Comparison of ENCODE assay signal across 13 cellular contexts in the genomic region with DNA sequence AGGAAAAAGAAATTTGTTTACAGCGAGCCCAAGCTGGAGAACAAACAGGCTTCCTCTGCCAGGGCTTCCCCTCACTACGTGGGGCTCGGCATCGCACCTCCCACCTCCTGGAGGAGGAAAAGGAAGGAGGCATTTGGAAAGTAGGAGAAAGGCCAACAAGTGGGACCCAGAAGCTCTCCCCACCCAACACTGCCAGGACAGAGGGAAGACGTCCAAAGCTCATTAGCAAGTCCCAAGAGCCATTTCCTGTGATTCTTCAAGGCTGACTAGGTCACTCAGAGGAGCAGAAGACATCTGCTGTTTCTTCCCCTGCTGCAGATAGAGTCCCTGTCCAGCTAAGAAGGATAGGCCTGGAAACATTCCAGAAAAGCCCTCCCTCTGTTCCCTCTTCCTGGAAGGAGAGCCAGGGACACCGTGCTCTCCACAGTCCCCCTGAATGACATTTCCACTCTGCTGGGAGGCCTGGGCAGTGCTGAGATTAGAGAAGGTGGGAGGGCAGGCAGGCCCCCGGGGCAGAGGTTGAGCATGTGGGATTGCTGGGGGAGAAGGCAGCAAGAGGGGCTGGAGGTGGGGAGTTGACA. TPM values are rescaled to one million over a fixed set of nuclear protein-coding genes. Genes with fewer than 3 reads are reported as not detected.
A peak's percentile ranks its signal among the peaks of the same experiment; 100 is the strongest.
DNase-seq lines count a peak whose midpoint lies in the region; ATAC-seq and TF ChIP-seq lines count a peak whose summit lies in the region.
"Had no signal": no experiment of that assay in that cellular context is flagged by ENCODE, and none has a peak within 500 bp of the region (broad histone marks: within the 10 kb centered on the region; RNA-seq: fewer than 3 reads in every experiment).

No MANE protein-coding gene starts in this region.

- TF ChIP-seq EP300 in ovary (IDR thresholded peaks at IDR 0.05), result no peak
- TF ChIP-seq EP300 in tibial nerve (IDR thresholded peaks at IDR 0.05), result peak; percentile 39 to 79

- peak; percentile 67 to 85 (median 84) for DNase-seq in right cardiac atrium
- peak; percentile 64 to 75 (median 65) for DNase-seq in ovary
- DNase-seq in tibial nerve (ENCODE audit: low spot score in 2 of 2), result no peak
- no peak for DNase-seq in iPS-NIHi7 (ENCODE audit: extremely low spot score)
- DNase-seq in midbrain (lab: John Stamatoyannopoulos, UW), result no peak
- DNase-seq: activated CD4-positive, alpha-beta T cell treated with anti-CD3 and anti-CD28 coated beads, Interleukin-2, amount 50 U/mL, for 48 hours; effector memory CD4-positive, alpha-beta T cell; H9; NCI-H2227 treated with DMSO at 0.1 percent for 48 hours had no signal

- TF ChIP-seq CTCF in ovary (IDR thresholded peaks at IDR 0.05) (no peak), tibial nerve (IDR thresholded peaks at IDR 0.05) (no peak)

- H3K9me3 ChIP-seq in right cardiac atrium (ENCODE audit: control insufficient read depth, low read length) (no peaks in the 10 kb centered on the region), ovary (no peaks in the 10 kb centered on the region), tibial nerve (no peaks in the 10 kb centered on the region)

- intact Hi-C loops in right cardiac atrium (cut with DNase I) (no loop called here), ovary (cut with DNase I) (no loop called here)

- H3K27ac ChIP-seq in right cardiac atrium (ENCODE audit: low read length) (peak overlapping the region; percentile 98), ovary (peak overlapping the region in 1 of 2 donors; percentile 65), tibial nerve (peak overlapping the region in 2 of 4 donors; percentile 80 to 82)
- H3K27ac ChIP-seq: cardiac muscle cell had no signal

- no peak overlapping the region for H3K4me3 ChIP-seq in right cardiac atrium (ENCODE audit: low read length)
- no peak overlapping the region for H3K4me3 ChIP-seq in ovary
- H3K4me3 ChIP-seq in tibial nerve, result no peak overlapping the region
- H3K4me3 ChIP-seq: cardiac muscle cell had no signal

- WGBS in right cardiac atrium, result 31% methylated on average over 7 of the region's 7 CpGs
- 5 to 10% (median 9%) methylated on average over 7 of the region's 7 CpGs for WGBS in ovary, 3 donors
- WGBS in tibial nerve, 2 donors, result 46 to 52% methylated on average over 7 of the region's 7 CpGs

- no peak for TF ChIP-seq POLR2A in ovary (IDR thresholded peaks at IDR 0.05)
- no peak for TF ChIP-seq POLR2A in tibial nerve (IDR thresholded peaks at IDR 0.05)

- H3K36me3 ChIP-seq in ovary (no peaks in the 10 kb centered on the region), tibial nerve (no peaks in the 10 kb centered on the region)
- H3K36me3 ChIP-seq: cardiac muscle cell had no signal

- ATAC-seq in esophagus mucosa (peak; percentile 40), right cardiac atrium (peak; percentile 87 to 88), GM21526 (IDR thresholded peaks at IDR 0.05; ENCODE audit: low FRiP score, unreplicated experiment) (no peak), HG03521 (IDR thresholded peaks at IDR 0.05; ENCODE audit: unreplicated experiment) (no peak)

- H3K4me1 ChIP-seq in right cardiac atrium (ENCODE audit: control insufficient read depth, insufficient read depth, low read length) (peaks cover 36% of the 10 kb centered on the region), ovary (ENCODE audit: insufficient read depth) (peaks cover 26% of the 10 kb centered on the region), tibial nerve (peaks cover 0 to 43% (median 10%) of the 10 kb centered on the region in 4 donors)

- no peaks in the 10 kb centered on the region for H3K27me3 ChIP-seq in right cardiac atrium (ENCODE audit: control insufficient read depth, insufficient read depth)
- no peaks in the 10 kb centered on the region for H3K27me3 ChIP-seq in ovary
- H3K27me3 ChIP-seq in tibial nerve, result no peaks in the 10 kb centered on the region
- H3K27me3 ChIP-seq: cardiac muscle cell had no signal

RNA-seq across cellular contexts. Expression of gene NEURL1B, which starts 57.0 kb away (rescaled TPM):
- 12.7 TPM for total RNA-seq in esophagus mucosa
- 10 to 100 TPM; 13.2 to 23.1 (median 18.1) TPM for total RNA-seq in right cardiac atrium
- 16.7 TPM for polyA plus RNA-seq in right cardiac atrium
- 10 to 100 TPM; 15.0 to 75.1 (median 36.3) TPM for total RNA-seq in ovary
- 10 to 100 TPM; 24.2 to 39.0 TPM for polyA plus RNA-seq in ovary
- total RNA-seq in tibial nerve, result 10 to 100 TPM; 33.6 to 98.8 (median 93.2) TPM

Comparison
In these comparisons a context has a peak if more than half of its experiments do, and no peak if none do; other contexts are left out.
1. ATAC-seq: peak in esophagus mucosa (single experiment) and right cardiac atrium (2 of 2); none in GM21526 (single experiment) and HG03521 (single experiment).
2. DNase-seq: peak in right cardiac atrium (3 of 3) and ovary (5 of 5); none in tibial nerve (0 of 2), iPS-NIHi7 (single experiment) and midbrain (single experiment).